In the genomic region with DNA sequence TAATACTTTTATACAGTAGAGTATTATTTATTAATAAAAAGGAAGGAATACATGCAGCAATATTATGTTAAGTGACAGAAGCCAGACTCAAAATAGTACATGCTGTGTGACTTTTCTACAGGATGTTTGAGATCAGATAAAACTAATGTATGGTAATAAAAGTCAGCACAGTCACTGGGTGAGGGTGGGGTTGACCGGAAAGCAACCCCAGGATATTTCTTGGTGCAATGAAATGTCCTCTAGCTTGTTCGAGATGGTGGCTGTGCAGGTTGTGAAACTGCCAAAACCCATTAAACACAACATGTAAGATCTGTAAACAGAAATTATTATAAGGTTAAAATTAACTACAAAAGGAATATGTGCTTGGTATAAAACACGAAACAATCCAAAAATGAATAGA, we compare ENCODE assay signal across 20 cellular contexts. TPM values are rescaled to one million over a fixed set of nuclear protein-coding genes. Genes with fewer than 3 reads are reported as not detected.
"Had no signal": no experiment of that assay in that cellular context is flagged by ENCODE, and none has a peak within 500 bp of the region (broad histone marks: within the 10 kb centered on the region; RNA-seq: fewer than 3 reads in every experiment).

No MANE protein-coding gene starts in this region.

- H3K9me3 ChIP-seq: esophagus squamous epithelium, spleen, vagina had no signal

- H3K4me2 ChIP-seq: hepatocyte had no signal

- H2AFZ ChIP-seq: hepatocyte had no signal

- H3K79me2 ChIP-seq: hepatocyte had no signal

- DNase-seq: cortex of kidney; dorsolateral prefrontal cortex; effector CD8-positive, alpha-beta T cell; esophagus squamous epithelium; foreskin keratinocyte; kidney; left cardiac atrium; natural killer cell; posterior cingulate gyrus; spleen; stimulated activated naive CD4-positive, alpha-beta T cell; trophoblast cell had no signal

- ATAC-seq: foreskin keratinocyte, left cardiac atrium, natural killer cell, sciatic nerve had no signal

- H3K4me1 ChIP-seq: foreskin keratinocyte, spleen, vagina had no signal

- H3K27me3 ChIP-seq: dorsolateral prefrontal cortex, foreskin keratinocyte, hepatocyte, vagina had no signal

- H3K36me3 ChIP-seq: esophagus squamous epithelium, spleen, vagina had no signal

- H3K27ac ChIP-seq: dorsolateral prefrontal cortex, epithelial cell of prostate, esophagus squamous epithelium, foreskin keratinocyte, hepatocyte, spleen, vagina had no signal

- H3K4me3 ChIP-seq: dorsolateral prefrontal cortex, esophagus squamous epithelium, hepatocyte, spleen, vagina had no signal

RNA-seq across cellular contexts. Expression of a gene that starts 20.8 kb away (rescaled TPM):
- total RNA-seq: lung microvascular endothelial cell, mononuclear cell, myocyte, natural killer cell, pulmonary artery endothelial cell had no signal
